In genomic region chr11:7278314-7278917, GRCh38 we compare ENCODE assay signal across 9 cellular contexts. TPM values are rescaled to one million over a fixed set of nuclear protein-coding genes. Genes with fewer than 3 reads are reported as not detected.
DNase-seq lines count a peak whose midpoint lies in the region; ATAC-seq and TF ChIP-seq lines count a peak whose summit lies in the region.
"Had no signal": no experiment of that assay in that cellular context is flagged by ENCODE, and none has a peak within 500 bp of the region (broad histone marks: within the 10 kb centered on the region; RNA-seq: fewer than 3 reads in every experiment).

No MANE protein-coding gene starts in this region.

- H3K4me3 ChIP-seq in DOHH2 (ENCODE audit: low read length) (no peak overlapping the region), epithelial cell of esophagus (ENCODE audit: low read length) (no peak overlapping the region)

- H3K9me2 ChIP-seq in DOHH2 (replicated peaks; ENCODE audit: control insufficient read depth, low read length): no peaks in the 10 kb centered on the region

- H3K27ac Mint-ChIP-seq in stimulated activated naive CD8-positive, alpha-beta T cell treated with anti-CD3 and anti-CD28 coated beads, Interleukin-15, amount 100 ng/mL, for 72 hours: no peak overlapping the region
- H3K27ac Mint-ChIP-seq: naive B cell had no signal

- H3K27me3 Mint-ChIP-seq in stimulated activated naive CD8-positive, alpha-beta T cell treated with anti-CD3 and anti-CD28 coated beads, Interleukin-15, amount 100 ng/mL, for 72 hours: peaks cover 9% of the 10 kb centered on the region

- no peak overlapping the region for H3K4me2 ChIP-seq in DOHH2 (ENCODE audit: low read length)

- H3F3A ChIP-seq in DOHH2 (ENCODE audit: control insufficient read depth, insufficient read depth): no peaks in the 10 kb centered on the region

- peak; percentile 75 for TF ChIP-seq CTCF in DOHH2 (IDR thresholded peaks at IDR 0.05; ENCODE audit: low read depth, low read length, poor library complexity, severe bottlenecking)
- TF ChIP-seq CTCF in epithelial cell of esophagus (IDR thresholded peaks at IDR 0.05; ENCODE audit: insufficient read depth, low read depth, low read length, missing control alignments): peak; percentile 78

- H3K4me1 Mint-ChIP-seq in stimulated activated naive CD8-positive, alpha-beta T cell treated with anti-CD3 and anti-CD28 coated beads, Interleukin-15, amount 100 ng/mL, for 72 hours: no peaks in the 10 kb centered on the region
- H3K4me1 Mint-ChIP-seq: naive B cell had no signal

- no peaks in the 10 kb centered on the region for H3K27me3 ChIP-seq in DOHH2 (ENCODE audit: control insufficient read depth, low read length)

- no peaks in the 10 kb centered on the region for H3K9me3 Mint-ChIP-seq in stimulated activated naive CD8-positive, alpha-beta T cell treated with anti-CD3 and anti-CD28 coated beads, Interleukin-15, amount 100 ng/mL, for 72 hours
- H3K9me3 Mint-ChIP-seq: naive B cell had no signal

- H4K20me1 ChIP-seq in DOHH2 (ENCODE audit: control insufficient read depth, insufficient read depth, low read depth, low read length): no peaks in the 10 kb centered on the region

- no peaks in the 10 kb centered on the region for H3K4me1 ChIP-seq in DOHH2 (ENCODE audit: control insufficient read depth, low read length)

- H3K9me3 ChIP-seq in DOHH2 (ENCODE audit: control insufficient read depth, insufficient read depth, low read length): no peaks in the 10 kb centered on the region

- H3K4me3 Mint-ChIP-seq in stimulated activated naive CD8-positive, alpha-beta T cell treated with anti-CD3 and anti-CD28 coated beads, Interleukin-15, amount 100 ng/mL, for 72 hours: no peak overlapping the region
- H3K4me3 Mint-ChIP-seq: naive B cell had no signal

- DNase-seq in NCI-H1105 (lab: John Stamatoyannopoulos, UW): peak; percentile 40
- peak; percentile 64 for DNase-seq in epithelial cell of esophagus (ENCODE audit: low read depth)
- DNase-seq in pulmonary artery endothelial cell (ENCODE audit: low read depth, low spot score): peak; percentile 8
- no peak for DNase-seq in MV-4-11 (lab: John Stamatoyannopoulos, UW)
- no peak for DNase-seq in stimulated activated naive CD8-positive, alpha-beta T cell treated with anti-CD3 and anti-CD28 coated beads, Interleukin-15, amount 100 ng/mL, for 72 hours
- DNase-seq in OCI-M2 (lab: John Stamatoyannopoulos, UW; ENCODE audit: unreplicated experiment): no peak
- DNase-seq: naive B cell had no signal

- H3K36me3 ChIP-seq in DOHH2 (ENCODE audit: control insufficient read depth, low read length): no peaks in the 10 kb centered on the region

- no peak overlapping the region for H3K27ac ChIP-seq in DOHH2 (ENCODE audit: low read depth, low read length)

- peak; percentile 76 for ATAC-seq in GM21515 (IDR thresholded peaks at IDR 0.05; ENCODE audit: unreplicated experiment)
- ATAC-seq in stimulated activated naive CD8-positive, alpha-beta T cell treated with anti-CD3 and anti-CD28 coated beads, Interleukin-15, amount 100 ng/mL, for 72 hours: no peak

- no peaks in the 10 kb centered on the region for H3K79me2 ChIP-seq in DOHH2 (ENCODE audit: control insufficient read depth, low read length)

RNA-seq across cellular contexts. Expression of gene SYT9, which starts 26.7 kb away (rescaled TPM):
- total RNA-seq in pulmonary artery endothelial cell: 0.04 and 0.46 TPM in 2 replicates

Comparison
In these comparisons a context has a peak if more than half of its experiments do, and no peak if none do; other contexts are left out.
1. DNase-seq: peak in NCI-H1105 (single experiment), epithelial cell of esophagus (single experiment) and pulmonary artery endothelial cell (single experiment); none in MV-4-11 (single experiment), stimulated activated naive CD8-positive, alpha-beta T cell treated with anti-CD3 and anti-CD28 coated beads, Interleukin-15, amount 100 ng/mL, for 72 hours (0 of 2) and OCI-M2 (single experiment).